ENCODE assay signal across 20 cellular contexts in genomic region chr21:43300496-43301423, GRCh38.
DNase-seq lines count a peak whose midpoint lies in the region; ATAC-seq and TF ChIP-seq lines count a peak whose summit lies in the region.
"Had no signal": no experiment of that assay in that cellular context is flagged by ENCODE, and none has a peak within 500 bp of the region (broad histone marks: within the 10 kb centered on the region; RNA-seq: fewer than 3 reads in every experiment).

No MANE protein-coding gene starts in this region.

- H3K27ac Mint-ChIP-seq in WTC11, result no peak overlapping the region
- H3K27ac Mint-ChIP-seq: IgD-negative memory B cell had no signal

- POLR2A ChIA-PET in WTC11 (lab: Charles Lee), result no interaction called here

- no peak overlapping the region for H3K4me3 Mint-ChIP-seq in WTC11
- H3K4me3 Mint-ChIP-seq: IgD-negative memory B cell had no signal

- H3K36me3 ChIP-seq in lower lobe of right lung, result no peaks in the 10 kb centered on the region
- H3K36me3 ChIP-seq in upper lobe of right lung, result no peaks in the 10 kb centered on the region
- H3K36me3 ChIP-seq: BLaER1, upper lobe of left lung had no signal

- ATAC-seq in Right ventricle myocardium inferior, result peak; percentile 58
- peak in 1 of 2 donors; percentile 7 for ATAC-seq in lower lobe of right lung
- ATAC-seq in upper lobe of right lung, result no peak
- ATAC-seq in WTC11, result no peak
- ATAC-seq: activated CD4-positive, CD25-positive, alpha-beta regulatory T cell treated with anti-CD3 and anti-CD28 coated beads, Interleukin-2, amount 50 U/mL, for 24 hours had no signal

- H3K4me1 ChIP-seq in lower lobe of right lung (peaks cover 6% of the 10 kb centered on the region), upper lobe of right lung (no peaks in the 10 kb centered on the region)

- no peaks in the 10 kb centered on the region for H3K27me3 ChIP-seq in lower lobe of right lung (ENCODE audit: low read depth)
- H3K27me3 ChIP-seq in upper lobe of right lung, result no peaks in the 10 kb centered on the region
- H3K27me3 ChIP-seq: BLaER1, upper lobe of left lung had no signal

- CTCF ChIA-PET in WTC11 (lab: Charles Lee), result interaction anchor here (0.5 to 1.6 kb wide), 3 partner anchors 12 to 721 kb away, joined by 3 to 4 read pairs (median 3); no protein-coding TSS in a partner anchor

- H3K27me3 Mint-ChIP-seq in WTC11 (ENCODE audit: low read depth), result no peaks in the 10 kb centered on the region

- H3K4me3 ChIP-seq in lower lobe of right lung, result no peak overlapping the region
- no peak overlapping the region for H3K4me3 ChIP-seq in upper lobe of right lung
- H3K4me3 ChIP-seq: BLaER1, upper lobe of left lung had no signal

- intact Hi-C loops in Right ventricle myocardium inferior (cut with DNase I), result no loop called here
- intact Hi-C loops in lower lobe of right lung (cut with DNase I), result no loop called here
- intact Hi-C loops in upper lobe of right lung (cut with DNase I), result no loop called here

- peaks cover under 1% of the 10 kb centered on the region for H3K9me3 Mint-ChIP-seq in WTC11

- H3K9me3 ChIP-seq in lower lobe of right lung (no peaks in the 10 kb centered on the region), upper lobe of right lung (no peaks in the 10 kb centered on the region)

- no peak for TF ChIP-seq CTCF in lower lobe of right lung (IDR thresholded peaks at IDR 0.05)
- no peak for TF ChIP-seq CTCF in upper lobe of right lung (IDR thresholded peaks at IDR 0.05)
- no peak for TF ChIP-seq CTCF in WTC11 (IDR thresholded peaks at IDR 0.05)

- H3K36me3 Mint-ChIP-seq in WTC11, result no peaks in the 10 kb centered on the region
- H3K36me3 Mint-ChIP-seq: IgD-negative memory B cell had no signal

- DNase-seq in NCI-H2171 treated with DMSO at 0.1 percent for 48 hours (lab: John Stamatoyannopoulos, UW), result peak; percentile 28
- no peak for DNase-seq in NCI-H2171 (lab: John Stamatoyannopoulos, UW)
- DNase-seq in Right ventricle myocardium inferior (ENCODE audit: missing footprints), result peak; percentile 78
- DNase-seq in lower lobe of right lung, result peak; percentile 38
- DNase-seq in upper lobe of right lung, result peak; percentile 52
- DNase-seq in HCEC 1CT, result no peak
- no peak for DNase-seq in WTC11 (ENCODE audit: low spot score)
- DNase-seq in SIG-M5 (lab: John Stamatoyannopoulos, UW), result no peak
- DNase-seq: activated gamma-delta T cell; cortex of kidney; DMS 273 treated with DMSO at 0.1 percent for 48 hours; NCI-H774; RPMI8226; stimulated activated naive CD4-positive, alpha-beta T cell; T-helper 2 cell had no signal

- no peaks in the 10 kb centered on the region for H3K4me1 Mint-ChIP-seq in WTC11

- H3K27ac ChIP-seq in lower lobe of right lung (no peak overlapping the region), upper lobe of right lung (no peak overlapping the region)
- H3K27ac ChIP-seq: 22Rv1 had no signal

TF ChIP-seq in WTC11, 78 proteins besides CTCF, POLR2A, EP300 and RAD21 (continues in another document):
- no peak for TF ChIP-seq MXD4 (CRISPR knock-in tag; IDR thresholded peaks at IDR 0.05; ENCODE audit: borderline replicate concordance)
- TF ChIP-seq, protein P1, sequence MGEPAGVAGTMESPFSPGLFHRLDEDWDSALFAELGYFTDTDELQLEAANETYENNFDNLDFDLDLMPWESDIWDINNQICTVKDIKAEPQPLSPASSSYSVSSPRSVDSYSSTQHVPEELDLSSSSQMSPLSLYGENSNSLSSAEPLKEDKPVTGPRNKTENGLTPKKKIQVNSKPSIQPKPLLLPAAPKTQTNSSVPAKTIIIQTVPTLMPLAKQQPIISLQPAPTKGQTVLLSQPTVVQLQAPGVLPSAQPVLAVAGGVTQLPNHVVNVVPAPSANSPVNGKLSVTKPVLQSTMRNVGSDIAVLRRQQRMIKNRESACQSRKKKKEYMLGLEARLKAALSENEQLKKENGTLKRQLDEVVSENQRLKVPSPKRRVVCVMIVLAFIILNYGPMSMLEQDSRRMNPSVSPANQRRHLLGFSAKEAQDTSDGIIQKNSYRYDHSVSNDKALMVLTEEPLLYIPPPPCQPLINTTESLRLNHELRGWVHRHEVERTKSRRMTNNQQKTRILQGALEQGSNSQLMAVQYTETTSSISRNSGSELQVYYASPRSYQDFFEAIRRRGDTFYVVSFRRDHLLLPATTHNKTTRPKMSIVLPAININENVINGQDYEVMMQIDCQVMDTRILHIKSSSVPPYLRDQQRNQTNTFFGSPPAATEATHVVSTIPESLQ (CRISPR knock-in tag; IDR thresholded peaks at IDR 0.05), result no peak
- TF ChIP-seq KAT7 (CRISPR knock-in tag; IDR thresholded peaks at IDR 0.05; ENCODE audit: borderline replicate concordance), result no peak
- TF ChIP-seq, protein P2, sequence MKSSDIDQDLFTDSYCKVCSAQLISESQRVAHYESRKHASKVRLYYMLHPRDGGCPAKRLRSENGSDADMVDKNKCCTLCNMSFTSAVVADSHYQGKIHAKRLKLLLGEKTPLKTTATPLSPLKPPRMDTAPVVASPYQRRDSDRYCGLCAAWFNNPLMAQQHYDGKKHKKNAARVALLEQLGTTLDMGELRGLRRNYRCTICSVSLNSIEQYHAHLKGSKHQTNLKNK (CRISPR knock-in tag; IDR thresholded peaks at IDR 0.05), result no peak
- TF ChIP-seq ESRRA (CRISPR knock-in tag; IDR thresholded peaks at IDR 0.05; ENCODE audit: borderline replicate concordance), result no peak
- no peak for TF ChIP-seq CREM (CRISPR knock-in tag; IDR thresholded peaks at IDR 0.05)
- no peak for TF ChIP-seq OVOL2 (CRISPR knock-in tag; IDR thresholded peaks at IDR 0.05; ENCODE audit: borderline replicate concordance)
- TF ChIP-seq ZNF396 (CRISPR knock-in tag; IDR thresholded peaks at IDR 0.05; ENCODE audit: borderline replicate concordance), result no peak
- TF ChIP-seq ZSCAN18 (CRISPR knock-in tag; IDR thresholded peaks at IDR 0.05), result no peak
- TF ChIP-seq ZNF532 (CRISPR knock-in tag; IDR thresholded peaks at IDR 0.05; ENCODE audit: borderline replicate concordance), result no peak
- TF ChIP-seq ZNF425 (CRISPR knock-in tag; conservative IDR thresholded peaks at IDR 0.05), result no peak
- no peak for TF ChIP-seq SMAD4 (CRISPR knock-in tag; IDR thresholded peaks at IDR 0.05)

Comparison
In these comparisons a context has a peak if more than half of its experiments do, and no peak if none do; other contexts are left out.
1. DNase-seq: peak in NCI-H2171 treated with DMSO at 0.1 percent for 48 hours (single experiment), Right ventricle myocardium inferior (single experiment), lower lobe of right lung (single experiment) and upper lobe of right lung (single experiment); none in NCI-H2171 (single experiment), HCEC 1CT (single experiment), WTC11 (single experiment) and SIG-M5 (single experiment).